ENCODE assay signal across 20 cellular contexts in genomic region chr5:39500656-39501295, GRCh38.
DNase-seq lines count a peak whose midpoint lies in the region; ATAC-seq and TF ChIP-seq lines count a peak whose summit lies in the region.
"Had no signal": no experiment of that assay in that cellular context is flagged by ENCODE, and none has a peak within 500 bp of the region (broad histone marks: within the 10 kb centered on the region; RNA-seq: fewer than 3 reads in every experiment).

No MANE protein-coding gene starts in this region.

- peak overlapping the region; percentile 23 for H3K4me2 ChIP-seq in fibroblast of lung (ENCODE audit: extremely low read depth, insufficient read depth, low read length)

- H3K4me1 ChIP-seq in RWPE2 (ENCODE audit: insufficient read depth, poor library complexity, severe bottlenecking), result peaks cover 30% of the 10 kb centered on the region
- H3K4me1 ChIP-seq in fibroblast of lung (ENCODE audit: control insufficient read depth, extremely low read depth, insufficient read depth, low read length), result peaks cover 18% of the 10 kb centered on the region
- H3K4me1 ChIP-seq: HAP-1 had no signal

- H3K4me3 ChIP-seq in RWPE2 (ENCODE audit: severe bottlenecking) (no peak overlapping the region), fibroblast of lung (replicated peaks in 1 of 4; ENCODE audit: control extremely low read depth in 1 of 4, insufficient read depth in 1 of 4, low read depth in 3 of 4, low read length in 4 of 4) (no peak overlapping the region)
- H3K4me3 ChIP-seq: esophagus muscularis mucosa, HAP-1, lung had no signal

- no peaks in the 10 kb centered on the region for H3K79me2 ChIP-seq in fibroblast of lung (ENCODE audit: control insufficient read depth, insufficient read depth, low read length)

- H4K20me1 ChIP-seq in fibroblast of lung (ENCODE audit: control insufficient read depth, extremely low read depth, insufficient read depth, low read length), result no peaks in the 10 kb centered on the region

- peak overlapping the region; percentile 73 for H3K27ac ChIP-seq in RWPE2 (ENCODE audit: poor library complexity, severe bottlenecking)
- H3K27ac ChIP-seq in fibroblast of lung (ENCODE audit: insufficient read depth, low read length), result peak overlapping the region; percentile 83
- H3K27ac ChIP-seq: C4-2B had no signal

- no peak for TF ChIP-seq CTCF in RWPE2 (IDR thresholded peaks at IDR 0.05; ENCODE audit: poor library complexity, severe bottlenecking)
- no peak for TF ChIP-seq CTCF in fibroblast of lung (conservative IDR thresholded peaks at IDR 0.05 in 1 of 2, IDR thresholded peaks at IDR 0.05 in 1 of 2; ENCODE audit: low read depth in 1 of 2, low read length in 2 of 2)

- H3K27me3 ChIP-seq in RWPE2 (ENCODE audit: insufficient read depth, poor library complexity, severe bottlenecking) (no peaks in the 10 kb centered on the region), fibroblast of lung (ENCODE audit: control insufficient read depth, insufficient read depth, low read length) (no peaks in the 10 kb centered on the region)
- H3K27me3 ChIP-seq: esophagus muscularis mucosa had no signal

- H2AFZ ChIP-seq in fibroblast of lung (ENCODE audit: low read length), result no peak overlapping the region

- H3K36me3 ChIP-seq in RWPE2 (ENCODE audit: low read depth) (no peaks in the 10 kb centered on the region), fibroblast of lung (ENCODE audit: control insufficient read depth, insufficient read depth, low read length) (no peaks in the 10 kb centered on the region)
- H3K36me3 ChIP-seq: esophagus muscularis mucosa, HAP-1 had no signal

- no peak for ATAC-seq in RWPE2 (ENCODE audit: low read depth)
- no peak for ATAC-seq in sciatic nerve
- ATAC-seq in HG02571 (IDR thresholded peaks at IDR 0.05; ENCODE audit: unreplicated experiment), result no peak
- ATAC-seq in GM18868 (IDR thresholded peaks at IDR 0.05; ENCODE audit: unreplicated experiment), result no peak
- ATAC-seq: activated CD8-positive, alpha-beta T cell treated with anti-CD3 and anti-CD28 coated beads for 36 hours; activated naive CD8-positive, alpha-beta T cell treated with anti-CD3 and anti-CD28 coated beads, Interleukin-2, amount 50 U/mL, for 24 hours had no signal

- H3K9ac ChIP-seq in fibroblast of lung (ENCODE audit: insufficient read depth, low read length), result no peak overlapping the region

- H3K9me3 ChIP-seq in RWPE2 (ENCODE audit: severe bottlenecking) (no peaks in the 10 kb centered on the region), fibroblast of lung (ENCODE audit: control insufficient read depth, insufficient read depth, low read depth, low read length) (no peaks in the 10 kb centered on the region)
- H3K9me3 ChIP-seq: esophagus muscularis mucosa, HAP-1 had no signal

- DNase-seq in ELR (ENCODE audit: low read depth), result peak; percentile 32
- no peak for DNase-seq in RWPE2 (ENCODE audit: low spot score)
- peak in 1 of 2 donors; percentile 59 for DNase-seq in fibroblast of lung (ENCODE audit: low read depth in 2 of 2)
- DNase-seq in renal cortical epithelial cell (ENCODE audit: low read depth), result peak; percentile 55
- no peak for DNase-seq in sciatic nerve (ENCODE audit: low spot score)
- DNase-seq in cerebellar cortex (ENCODE audit: low spot score), result no peak
- DNase-seq: activated CD8-positive, alpha-beta T cell treated with anti-CD3 and anti-CD28 coated beads for 36 hours; activated gamma-delta T cell; activated naive CD8-positive, alpha-beta T cell treated with anti-CD3 and anti-CD28 coated beads, Interleukin-2, amount 50 U/mL, for 24 hours; NCI-H1417; NCI-H2081 treated with DMSO at 0.1 percent for 48 hours; NCI-H82; stimulated activated CD4-positive, alpha-beta T cell treated with anti-CD3 and anti-CD28 coated beads, Interleukin-4, amount 100 ng/mL, for 4 hours; stimulated activated naive CD4-positive, alpha-beta T cell had no signal

- intact Hi-C loops in sciatic nerve (cut with DNase I), result no loop called here

Comparison
In these comparisons a context has a peak if more than half of its experiments do, and no peak if none do; other contexts are left out.
1. DNase-seq: peak in ELR (single experiment) and renal cortical epithelial cell (single experiment); none in RWPE2 (single experiment), sciatic nerve (single experiment) and cerebellar cortex (single experiment).